Comparison of ENCODE assay signal across 18 cellular contexts in the genomic region with DNA sequence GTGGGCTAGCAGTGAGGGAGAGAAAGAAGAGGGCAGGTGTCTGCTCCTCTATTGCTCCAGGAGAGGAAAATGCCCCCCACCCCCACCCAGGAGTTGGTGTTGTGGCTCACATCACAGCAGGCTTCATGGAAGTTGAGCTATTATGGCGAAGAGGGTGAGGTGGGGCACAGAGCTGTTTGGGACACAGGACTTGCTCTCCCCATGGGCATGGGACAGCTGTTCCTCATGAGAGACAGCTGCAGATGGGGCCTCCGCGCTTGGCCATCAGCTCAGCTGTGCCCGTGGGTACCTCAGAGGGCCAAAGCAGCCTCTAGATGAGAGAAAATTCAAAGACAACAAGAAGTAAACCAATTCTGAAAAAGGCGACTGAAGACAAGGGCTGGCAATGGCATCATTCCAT.
A peak's percentile ranks its signal among the peaks of the same experiment; 100 is the strongest.
DNase-seq lines count a peak whose midpoint lies in the region; ATAC-seq and TF ChIP-seq lines count a peak whose summit lies in the region.
"Had no signal": no experiment of that assay in that cellular context is flagged by ENCODE, and none has a peak within 500 bp of the region (broad histone marks: within the 10 kb centered on the region; RNA-seq: fewer than 3 reads in every experiment).

No MANE protein-coding gene starts in this region.

- CTCF ChIA-PET in Caco-2 (lab: Charles Lee) (no interaction called here), activated B cell treated with CpG ODN at 0.5 μM for 24 hours (lab: Charles Lee) (interaction anchor here (1.6 to 2.6 kb wide), 2 partner anchors 135 to 140 kb away, joined by 3 to 9 read pairs; no protein-coding TSS in a partner anchor)

- peak overlapping the region; percentile 5; the same call in 1 of the 2 replicates for H3K9ac ChIP-seq in BLaER1

- H3K36me3 Mint-ChIP-seq in Caco-2 (ENCODE audit: insufficient read depth, unreplicated experiment), result no peaks in the 10 kb centered on the region
- peaks cover 24% of the 10 kb centered on the region for H3K36me3 Mint-ChIP-seq in activated B cell treated with CpG ODN at 0.5 μM for 24 hours (ENCODE audit: low read depth)
- H3K36me3 Mint-ChIP-seq in naive B cell, result no peaks in the 10 kb centered on the region
- H3K36me3 Mint-ChIP-seq in osteocyte (ENCODE audit: unreplicated experiment), result no peaks in the 10 kb centered on the region

- H3K4me1 Mint-ChIP-seq in Caco-2 (ENCODE audit: low read depth, unreplicated experiment) (peaks cover 23% of the 10 kb centered on the region), activated B cell treated with CpG ODN at 0.5 μM for 24 hours (peaks cover 97% of the 10 kb centered on the region), naive B cell (peaks cover 79 to 94% (median 93%) of the 10 kb centered on the region in 3 donors), osteocyte (ENCODE audit: unreplicated experiment) (peaks cover 28% of the 10 kb centered on the region)

- H3K4me3 Mint-ChIP-seq in Caco-2 (ENCODE audit: unreplicated experiment) (no peak overlapping the region), activated B cell treated with CpG ODN at 0.5 μM for 24 hours (peak overlapping the region; percentile 72), naive B cell (peak overlapping the region in 7 of 8 donors; percentile 72 to 88 (median 85)), osteocyte (ENCODE audit: unreplicated experiment) (no peak overlapping the region)

- intact Hi-C loops in Caco-2 (cut with micrococcal nuclease; ENCODE audit: unreplicated experiment), result no loop called here
- intact Hi-C loops in activated B cell treated with CpG ODN at 0.5 μM for 24 hours (cut with micrococcal nuclease), result no loop called here
- intact Hi-C loops in stomach (cut with DNase I; ENCODE audit: low total_unique reads), result no loop called here

- TF ChIP-seq POLR2A in stomach (IDR thresholded peaks at IDR 0.05), result no peak

- no peaks in the 10 kb centered on the region for H3K9me3 ChIP-seq in BLaER1
- no peaks in the 10 kb centered on the region for H3K9me3 ChIP-seq in Caco-2
- H3K9me3 ChIP-seq in stomach, result no peaks in the 10 kb centered on the region
- H3K9me3 ChIP-seq: HAP-1, right atrium auricular region had no signal

- H4K20me1 ChIP-seq in BLaER1, result peaks cover 40% of the 10 kb centered on the region

- H3K4me2 ChIP-seq in BLaER1, result peak overlapping the region; percentile 78

- no peak for ATAC-seq in activated B cell treated with CpG ODN at 0.5 μM for 24 hours (ENCODE audit: low read depth)
- no peak for ATAC-seq in naive B cell (ENCODE audit: low read depth in 2 of 2)
- ATAC-seq in HG03039 (IDR thresholded peaks at IDR 0.05; ENCODE audit: unreplicated experiment), result no peak
- ATAC-seq: Right ventricle myocardium inferior had no signal

- H3K27ac ChIP-seq in BLaER1 (peak overlapping the region; percentile 71), stomach (peak overlapping the region in 1 of 5 donors; percentile 10)
- H3K27ac ChIP-seq: right atrium auricular region, VCaP had no signal

- DNase-seq in Caco-2 (no peak), activated B cell treated with CpG ODN at 0.5 μM for 24 hours (no peak), naive B cell (no peak), osteocyte (ENCODE audit: extremely low spot score, unreplicated experiment) (no peak), stomach (no peak), NCI-H774 (lab: John Stamatoyannopoulos, UW) (no peak)
- DNase-seq: activated effector memory CD4-positive, alpha-beta T cell treated with anti-CD3 and anti-CD28 coated beads, Interleukin-2, amount 50 U/mL, for 16 hours; aorta; Calu3; islet precursor cell; NCI-H187 treated with DMSO at 0.1 percent for 48 hours; NCI-H510A had no signal

- no peaks in the 10 kb centered on the region for H3K9me3 Mint-ChIP-seq in Caco-2 (ENCODE audit: unreplicated experiment)
- H3K9me3 Mint-ChIP-seq in activated B cell treated with CpG ODN at 0.5 μM for 24 hours, result no peaks in the 10 kb centered on the region
- H3K9me3 Mint-ChIP-seq in naive B cell, result no peaks in the 10 kb centered on the region
- no peaks in the 10 kb centered on the region for H3K9me3 Mint-ChIP-seq in osteocyte (ENCODE audit: unreplicated experiment)

- no peaks in the 10 kb centered on the region for H3K27me3 Mint-ChIP-seq in Caco-2 (ENCODE audit: insufficient read depth, unreplicated experiment)
- H3K27me3 Mint-ChIP-seq in activated B cell treated with CpG ODN at 0.5 μM for 24 hours, result no peaks in the 10 kb centered on the region
- H3K27me3 Mint-ChIP-seq in naive B cell, result no peaks in the 10 kb centered on the region
- no peaks in the 10 kb centered on the region for H3K27me3 Mint-ChIP-seq in osteocyte (ENCODE audit: unreplicated experiment)

- H3K4me1 ChIP-seq in BLaER1 (peaks cover 88% of the 10 kb centered on the region), Caco-2 (peaks cover 22% of the 10 kb centered on the region), stomach (peaks cover 12 to 82% (median 40%) of the 10 kb centered on the region in 4 donors)

- H3K27ac Mint-ChIP-seq in Caco-2 (ENCODE audit: unreplicated experiment) (peak overlapping the region; percentile 77), activated B cell treated with CpG ODN at 0.5 μM for 24 hours (peak overlapping the region; percentile 82), naive B cell (peak overlapping the region; percentile 73 to 95 (median 82)), osteocyte (ENCODE audit: unreplicated experiment) (no peak overlapping the region)

- no peak for TF ChIP-seq EP300 in stomach (IDR thresholded peaks at IDR 0.05)

- H3K36me3 ChIP-seq in BLaER1 (peaks cover 41% of the 10 kb centered on the region; the same call in 1 of the 2 replicates), Caco-2 (ENCODE audit: control insufficient read depth, insufficient read depth, low read length) (no peaks in the 10 kb centered on the region), stomach (no peaks in the 10 kb centered on the region)
- H3K36me3 ChIP-seq: HAP-1, right atrium auricular region had no signal

- no peaks in the 10 kb centered on the region for H3K27me3 ChIP-seq in BLaER1
- H3K27me3 ChIP-seq in Caco-2 (replicated peaks; ENCODE audit: control insufficient read depth, insufficient read depth, low read length), result no peaks in the 10 kb centered on the region
- no peaks in the 10 kb centered on the region for H3K27me3 ChIP-seq in stomach
- H3K27me3 ChIP-seq: right atrium auricular region had no signal

- no TSS peak for BruUV-seq in Caco-2 (replicated peaks; lab: Mats Ljungman, UMichigan)

- WGBS in stomach, 5 donors, result 71 to 94% (median 90%) methylated on average over 4 to 5 of the region's 5 CpGs

- H3K4me3 ChIP-seq in BLaER1 (no peak overlapping the region), Caco-2 (ENCODE audit: low read depth, low read length) (no peak overlapping the region), stomach (no peak overlapping the region)
- H3K4me3 ChIP-seq: HAP-1, right atrium auricular region had no signal

- POLR2A ChIA-PET in Caco-2 (lab: Charles Lee), result no interaction called here
- POLR2A ChIA-PET in activated B cell treated with CpG ODN at 0.5 μM for 24 hours (lab: Charles Lee), result interaction anchor here (1.0 to 4.8 kb wide), 6 partner anchors 21 to 135 kb away, joined by 3 to 52 read pairs (median 9); no protein-coding TSS in a partner anchor

- TF ChIP-seq CTCF in Caco-2 (IDR thresholded peaks at IDR 0.05; ENCODE audit: insufficient read depth in 1 of 2, low read depth in 1 of 2, low read length in 1 of 2, severe bottlenecking in 1 of 2, unreplicated experiment in 1 of 2) (no peak), activated B cell treated with CpG ODN at 0.5 μM for 24 hours (IDR thresholded peaks at IDR 0.05) (no peak), osteocyte (IDR thresholded peaks at IDR 0.05) (no peak), stomach (IDR thresholded peaks at IDR 0.05) (no peak)

Comparison
In these comparisons a context has a peak if more than half of its experiments do, and no peak if none do; other contexts are left out.
1. H3K4me3 Mint-ChIP-seq: peak in activated B cell treated with CpG ODN at 0.5 μM for 24 hours (single experiment) and naive B cell (7 of 8); none in Caco-2 (single experiment) and osteocyte (single experiment).